26 cellular contexts compared by ENCODE assay signal in genomic region chr14:97036096-97036852, GRCh38.
"Had no signal": no experiment of that assay in that cellular context is flagged by ENCODE, and none has a peak within 500 bp of the region (broad histone marks: within the 10 kb centered on the region; RNA-seq: fewer than 3 reads in every experiment).

No MANE protein-coding gene starts in this region.

- H3K4me1 Mint-ChIP-seq: nephron had no signal

- H3K36me3 ChIP-seq: esophagus muscularis mucosa, gastrocnemius medialis, heart right ventricle, left ventricle myocardium inferior, lower lobe of right lung, spleen, tibial artery, upper lobe of left lung, uterus had no signal

- H3K4me3 ChIP-seq: dorsolateral prefrontal cortex, esophagus muscularis mucosa, gastrocnemius medialis, heart right ventricle, left ventricle myocardium inferior, lower lobe of right lung, psoas muscle, spleen, tibial artery, upper lobe of left lung, uterus had no signal

- H3K9me3 ChIP-seq: gastrocnemius medialis, uterus had no signal

- H3K4me1 ChIP-seq: gastrocnemius medialis, lower lobe of right lung, psoas muscle, uterus had no signal

- H3K36me3 Mint-ChIP-seq: memory B cell had no signal

- H3K4me3 Mint-ChIP-seq: effector memory CD8-positive, alpha-beta T cell; immature natural killer cell; memory B cell; naive B cell; nephron; stimulated activated memory B cell treated with anti-CD40 and anti-IgM and Interleukin-4, amounts not matched to agents 10 μg/mL and 1 μg/mL and 100 μg/mL, for 72 hours; stimulated activated naive CD8-positive, alpha-beta T cell treated with anti-CD3 and anti-CD28 coated beads, Interleukin-15, Interleukin-2, amounts not matched to agents 100 ng/mL and 50 ng/mL, for 24 hours had no signal

- H3K27ac ChIP-seq: dorsolateral prefrontal cortex, epithelial cell of prostate, esophagus muscularis mucosa, gastrocnemius medialis, heart right ventricle, left ventricle myocardium inferior, lower lobe of right lung, psoas muscle, spleen, tibial artery, upper lobe of left lung, uterus had no signal

- ATAC-seq: effector memory CD8-positive, alpha-beta T cell; gastrocnemius medialis; heart right ventricle; lower lobe of right lung; psoas muscle; sciatic nerve; stimulated activated memory B cell treated with anti-CD40 and anti-IgM and Interleukin-4, amounts not matched to agents 10 μg/mL and 1 μg/mL and 100 μg/mL, for 72 hours had no signal

- H3K27ac Mint-ChIP-seq: effector memory CD8-positive, alpha-beta T cell; immature natural killer cell; memory B cell; naive B cell; nephron; stimulated activated memory B cell treated with anti-CD40 and anti-IgM and Interleukin-4, amounts not matched to agents 10 μg/mL and 1 μg/mL and 100 μg/mL, for 72 hours; stimulated activated naive CD8-positive, alpha-beta T cell treated with anti-CD3 and anti-CD28 coated beads, Interleukin-15, Interleukin-2, amounts not matched to agents 100 ng/mL and 50 ng/mL, for 24 hours had no signal

- DNase-seq: cortex of kidney; dorsolateral prefrontal cortex; effector memory CD8-positive, alpha-beta T cell; gastrocnemius medialis; heart right ventricle; hypothalamus; immature natural killer cell; left ventricle myocardium inferior; lower lobe of right lung; naive B cell; psoas muscle; retina; spleen; stimulated activated CD4-positive, alpha-beta T cell treated with anti-CD3 and anti-CD28 coated beads, Interleukin-15, amount 100 ng/mL, for 24 hours; stimulated activated CD4-positive, alpha-beta T cell treated with anti-CD3 and anti-CD28 coated beads, Interleukin-1b, Interleukin-23, amount 100 ng/mL, for 48 hours; stimulated activated CD4-positive, alpha-beta T cell treated with anti-CD3 and anti-CD28 coated beads, Interleukin-4, amount 100 ng/mL, for 24 hours; tibial artery; upper lobe of left lung; uterus had no signal
